In genomic region chr4:146485968-146486367, GRCh38 we compare ENCODE assay signal across 1 cellular context.
A peak's percentile ranks its signal among the peaks of the same experiment; 100 is the strongest.
TF ChIP-seq lines count a peak whose summit lies in the region.

No MANE protein-coding gene starts in this region.

TF ChIP-seq in GM12878, 131 proteins besides CTCF, POLR2A, EP300 and RAD21 (continued from another document):
- TF ChIP-seq ZBTB11 (CRISPR knock-in tag; IDR thresholded peaks at IDR 0.05) = no peak
- TF ChIP-seq JUNB (IDR thresholded peaks at IDR 0.05) = peak; percentile 83
- TF ChIP-seq HCFC1 (IDR thresholded peaks at IDR 0.05; ENCODE audit: low read length) = no peak
- no peak for TF ChIP-seq EZH2 (IDR thresholded peaks at IDR 0.05; ENCODE audit: borderline replicate concordance, control insufficient read depth, low read depth, low read length)
- TF ChIP-seq YBX1 (IDR thresholded peaks at IDR 0.05) = no peak
TF ChIP-seq in GM12878: peak in this region for 9.
